1 cellular context compared by ENCODE assay signal in the genomic region with DNA sequence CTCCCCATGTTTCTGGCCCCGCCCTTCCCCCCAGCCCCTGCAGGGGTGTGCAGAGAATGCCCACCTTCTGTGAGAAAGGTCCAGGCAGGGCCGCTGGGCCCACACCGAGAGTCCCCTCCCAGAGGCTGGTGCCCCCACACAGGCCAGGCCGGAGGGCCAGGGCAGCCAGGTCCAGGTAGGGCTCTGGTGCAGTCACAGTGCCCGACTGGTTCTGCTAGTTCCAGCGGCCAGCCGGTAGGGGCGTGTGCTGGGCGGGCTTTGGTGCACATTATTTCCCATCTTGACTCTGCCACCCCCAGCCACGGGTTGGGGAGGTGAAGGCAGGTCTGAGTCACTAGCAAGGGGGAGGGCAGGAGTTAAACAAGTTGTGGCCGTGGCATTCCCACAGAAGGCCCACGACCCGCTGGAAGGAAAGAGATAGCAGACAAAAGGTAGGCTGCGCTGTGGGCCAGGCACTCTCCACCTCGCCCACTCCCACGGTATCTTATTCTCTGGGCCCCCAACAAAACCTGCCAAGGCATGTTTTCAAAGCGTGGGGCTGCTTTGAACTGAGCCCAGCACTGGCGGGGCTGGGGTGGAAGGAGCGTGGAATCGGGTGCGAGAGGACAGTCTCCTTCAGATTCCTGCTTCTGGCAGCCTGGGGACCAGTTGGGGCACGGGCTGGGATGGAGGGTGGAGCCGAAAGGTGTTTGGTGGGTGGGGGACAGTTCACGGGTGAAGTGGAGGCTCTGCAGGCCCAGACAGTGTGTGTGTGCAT.
TF ChIP-seq lines count a peak whose summit lies in the region.

No MANE protein-coding gene starts in this region.

TF ChIP-seq in HEK293, 187 proteins besides CTCF, POLR2A, EP300 and RAD21 (continued from another document):
- TF ChIP-seq, protein P1, sequence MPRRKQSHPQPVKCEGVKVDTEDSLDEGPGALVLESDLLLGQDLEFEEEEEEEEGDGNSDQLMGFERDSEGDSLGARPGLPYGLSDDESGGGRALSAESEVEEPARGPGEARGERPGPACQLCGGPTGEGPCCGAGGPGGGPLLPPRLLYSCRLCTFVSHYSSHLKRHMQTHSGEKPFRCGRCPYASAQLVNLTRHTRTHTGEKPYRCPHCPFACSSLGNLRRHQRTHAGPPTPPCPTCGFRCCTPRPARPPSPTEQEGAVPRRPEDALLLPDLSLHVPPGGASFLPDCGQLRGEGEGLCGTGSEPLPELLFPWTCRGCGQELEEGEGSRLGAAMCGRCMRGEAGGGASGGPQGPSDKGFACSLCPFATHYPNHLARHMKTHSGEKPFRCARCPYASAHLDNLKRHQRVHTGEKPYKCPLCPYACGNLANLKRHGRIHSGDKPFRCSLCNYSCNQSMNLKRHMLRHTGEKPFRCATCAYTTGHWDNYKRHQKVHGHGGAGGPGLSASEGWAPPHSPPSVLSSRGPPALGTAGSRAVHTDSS (tag by site-specific recombination; IDR thresholded peaks at IDR 0.05) = no peak
- TF ChIP-seq ZIC2 (tag by site-specific recombination; IDR thresholded peaks at IDR 0.05) (no peak), WT1 (tag by site-specific recombination; IDR thresholded peaks at IDR 0.05) (no peak), ZNF600 (tag by site-specific recombination; IDR thresholded peaks at IDR 0.05) (no peak), SETDB1 (IDR thresholded peaks at IDR 0.05; ENCODE audit: insufficient read length, low read length) (no peak), ZNF114 (tag by site-specific recombination; IDR thresholded peaks at IDR 0.05) (no peak), ZNF433 (tag by site-specific recombination; IDR thresholded peaks at IDR 0.05; ENCODE audit: low read depth) (no peak), ZNF23 (tag by site-specific recombination; IDR thresholded peaks at IDR 0.05; ENCODE audit: borderline replicate concordance) (no peak), ZNF624 (tag by site-specific recombination; IDR thresholded peaks at IDR 0.05) (no peak), ZNF404 (tag by site-specific recombination; IDR thresholded peaks at IDR 0.05) (no peak), ZNF626 (tag by site-specific recombination; IDR thresholded peaks at IDR 0.05) (no peak), ZNF133 (tag by site-specific recombination; IDR thresholded peaks at IDR 0.05) (no peak), ZNF223 (tag by site-specific recombination; IDR thresholded peaks at IDR 0.05) (no peak), ZNF202 (tag by site-specific recombination; IDR thresholded peaks at IDR 0.05; ENCODE audit: borderline replicate concordance) (no peak), EGR2 (tag by site-specific recombination; IDR thresholded peaks at IDR 0.05; ENCODE audit: low read depth) (peak; percentile 92), ZFP69B (tag by site-specific recombination; IDR thresholded peaks at IDR 0.05) (peak; percentile 11; the same call in 1 of the 2 replicates), MEIS1 (CRISPR knock-in tag; IDR thresholded peaks at IDR 0.05; ENCODE audit: borderline replicate concordance) (no peak), ZNF777 (tag by site-specific recombination; IDR thresholded peaks at IDR 0.05; ENCODE audit: borderline replicate concordance) (no peak), ZNF248 (tag by site-specific recombination; IDR thresholded peaks at IDR 0.05) (no peak), BCL11B (tag by site-specific recombination; IDR thresholded peaks at IDR 0.05; ENCODE audit: low read depth) (no peak), GLIS2 (tag by site-specific recombination; IDR thresholded peaks at IDR 0.05) (peak; percentile 52; the same call in 1 of the 2 replicates), ZNF791 (tag by site-specific recombination; IDR thresholded peaks at IDR 0.05) (no peak), ZNF558 (tag by site-specific recombination; IDR thresholded peaks at IDR 0.05) (no peak), ZFP41 (tag by site-specific recombination; IDR thresholded peaks at IDR 0.05; ENCODE audit: borderline replicate concordance) (no peak)
- TF ChIP-seq, protein P2, sequence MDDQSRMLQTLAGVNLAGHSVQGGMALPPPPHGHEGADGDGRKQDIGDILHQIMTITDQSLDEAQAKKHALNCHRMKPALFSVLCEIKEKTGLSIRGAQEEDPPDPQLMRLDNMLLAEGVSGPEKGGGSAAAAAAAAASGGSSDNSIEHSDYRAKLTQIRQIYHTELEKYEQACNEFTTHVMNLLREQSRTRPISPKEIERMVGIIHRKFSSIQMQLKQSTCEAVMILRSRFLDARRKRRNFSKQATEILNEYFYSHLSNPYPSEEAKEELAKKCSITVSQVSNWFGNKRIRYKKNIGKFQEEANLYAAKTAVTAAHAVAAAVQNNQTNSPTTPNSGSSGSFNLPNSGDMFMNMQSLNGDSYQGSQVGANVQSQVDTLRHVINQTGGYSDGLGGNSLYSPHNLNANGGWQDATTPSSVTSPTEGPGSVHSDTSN (CRISPR knock-in tag; IDR thresholded peaks at IDR 0.05) = no peak
- TF ChIP-seq, protein P3, sequence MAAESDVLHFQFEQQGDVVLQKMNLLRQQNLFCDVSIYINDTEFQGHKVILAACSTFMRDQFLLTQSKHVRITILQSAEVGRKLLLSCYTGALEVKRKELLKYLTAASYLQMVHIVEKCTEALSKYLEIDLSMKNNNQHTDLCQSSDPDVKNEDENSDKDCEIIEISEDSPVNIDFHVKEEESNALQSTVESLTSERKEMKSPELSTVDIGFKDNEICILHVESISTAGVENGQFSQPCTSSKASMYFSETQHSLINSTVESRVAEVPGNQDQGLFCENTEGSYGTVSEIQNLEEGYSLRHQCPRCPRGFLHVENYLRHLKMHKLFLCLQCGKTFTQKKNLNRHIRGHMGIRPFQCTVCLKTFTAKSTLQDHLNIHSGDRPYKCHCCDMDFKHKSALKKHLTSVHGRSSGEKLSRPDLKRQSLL (tag by site-specific recombination; IDR thresholded peaks at IDR 0.05) = no peak
- TF ChIP-seq, protein P4, sequence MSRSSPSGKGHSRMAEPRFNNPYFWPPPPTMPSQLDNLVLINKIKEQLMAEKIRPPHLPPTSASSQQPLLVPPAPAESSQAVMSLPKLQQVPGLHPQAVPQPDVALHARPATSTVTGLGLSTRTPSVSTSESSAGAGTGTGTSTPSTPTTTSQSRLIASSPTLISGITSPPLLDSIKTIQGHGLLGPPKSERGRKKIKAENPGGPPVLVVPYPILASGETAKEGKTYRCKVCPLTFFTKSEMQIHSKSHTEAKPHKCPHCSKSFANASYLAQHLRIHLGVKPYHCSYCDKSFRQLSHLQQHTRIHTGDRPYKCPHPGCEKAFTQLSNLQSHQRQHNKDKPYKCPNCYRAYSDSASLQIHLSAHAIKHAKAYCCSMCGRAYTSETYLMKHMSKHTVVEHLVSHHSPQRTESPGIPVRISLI (tag by site-specific recombination; IDR thresholded peaks at IDR 0.05) = no peak
